Comparison of ENCODE assay signal across 17 cellular contexts in genomic region chr5:136309932-136310598, GRCh38. TPM values are rescaled to one million over a fixed set of nuclear protein-coding genes. Genes with fewer than 3 reads are reported as not detected.
A peak's percentile ranks its signal among the peaks of the same experiment; 100 is the strongest.
DNase-seq lines count a peak whose midpoint lies in the region; ATAC-seq and TF ChIP-seq lines count a peak whose summit lies in the region.
"Had no signal": no experiment of that assay in that cellular context is flagged by ENCODE, and none has a peak within 500 bp of the region (broad histone marks: within the 10 kb centered on the region; RNA-seq: fewer than 3 reads in every experiment).

No MANE protein-coding gene starts in this region.

- no peak overlapping the region for H3K27ac ChIP-seq in heart left ventricle
- no peak overlapping the region for H3K27ac ChIP-seq in mesendoderm (ENCODE audit: low read depth, low read length)

- no peak overlapping the region for H2BK5ac ChIP-seq in mesendoderm (ENCODE audit: low read length)

- no peaks in the 10 kb centered on the region for H3K79me2 ChIP-seq in mesendoderm (ENCODE audit: control insufficient read depth, insufficient read depth, low read length)

- H3K9ac ChIP-seq in mesendoderm (ENCODE audit: low read length) = no peak overlapping the region

- peak; percentile 25 for DNase-seq in GM12864 (ENCODE audit: low read depth)
- DNase-seq in heart left ventricle = no peak
- DNase-seq in NCI-H2107 treated with DMSO at 0.1 percent for 48 hours (lab: John Stamatoyannopoulos, UW; ENCODE audit: unreplicated experiment) = no peak
- DNase-seq in mesendoderm = no peak
- DNase-seq in NOMO-1 treated with dmso at 0.1 percent for 144 hours (lab: John Stamatoyannopoulos, UW; ENCODE audit: unreplicated experiment) = no peak
- DNase-seq: activated CD4-positive, alpha-beta T cell treated with anti-CD3 and anti-CD28 coated beads for 36 hours; activated naive CD8-positive, alpha-beta T cell treated with anti-CD3 and anti-CD28 coated beads for 36 hours; GDM1; NCI-H2029; SHP77 treated with DMSO at 0.1 percent for 48 hours had no signal

- H3K4me3 ChIP-seq in GM12864 (ENCODE audit: low read depth, low read length) = no peak overlapping the region
- no peak overlapping the region for H3K4me3 ChIP-seq in heart left ventricle
- H3K4me3 ChIP-seq in mesendoderm (ENCODE audit: low read length) = no peak overlapping the region
- H3K4me3 ChIP-seq: lung had no signal

- no peaks in the 10 kb centered on the region for H3K9me3 ChIP-seq in heart left ventricle

- H3K56ac ChIP-seq in mesendoderm (ENCODE audit: low read length) = no peak overlapping the region

- H3K27me3 ChIP-seq in heart left ventricle = peaks cover 0 to 26% (median 4%) of the 10 kb centered on the region in 9 donors
- no peaks in the 10 kb centered on the region for H3K27me3 ChIP-seq in mesendoderm (ENCODE audit: insufficient read depth, low read length, poor library complexity)

- H4K8ac ChIP-seq in mesendoderm (ENCODE audit: low read depth, low read length) = no peak overlapping the region

- H3K4ac ChIP-seq in mesendoderm (ENCODE audit: low read depth, low read length) = no peak overlapping the region

- no peak for TF ChIP-seq POLR2A in heart left ventricle (IDR thresholded peaks at IDR 0.05)

- H3K36me3 ChIP-seq in heart left ventricle (no peaks in the 10 kb centered on the region), mesendoderm (ENCODE audit: control insufficient read depth, insufficient read depth, low read length) (no peaks in the 10 kb centered on the region)

- H3K4me1 ChIP-seq in heart left ventricle (no peaks in the 10 kb centered on the region), mesendoderm (ENCODE audit: control insufficient read depth, low read depth, low read length) (no peaks in the 10 kb centered on the region)

- TF ChIP-seq CTCF in GM12864 (IDR thresholded peaks at IDR 0.05; ENCODE audit: low read depth, low read length, missing control alignments) = no peak
- TF ChIP-seq CTCF in heart left ventricle (IDR thresholded peaks at IDR 0.05) = no peak

- no peak overlapping the region for H3K4me2 ChIP-seq in mesendoderm (ENCODE audit: low read length)

- intact Hi-C loops in heart left ventricle (cut with DNase I) = no loop called here

- no peak overlapping the region for H3K18ac ChIP-seq in mesendoderm (ENCODE audit: low read length)

- H4K5ac ChIP-seq in mesendoderm (ENCODE audit: low read length) = no peak overlapping the region

- no peaks in the 10 kb centered on the region for H3K79me1 ChIP-seq in mesendoderm (ENCODE audit: low read length)

- H2BK15ac ChIP-seq in mesendoderm (replicated peaks; ENCODE audit: low read depth) = no peak overlapping the region

- 58 to 67% (median 63%) methylated on average over 2 of the region's 2 CpGs for WGBS in heart left ventricle, 4 donors
- WGBS in mesendoderm (ENCODE audit: extremely low coverage, insufficient coverage, low lambda C conversion rate) = no CpG with 5 or more reads among the region's 2 CpGs

- H2AK5ac ChIP-seq in mesendoderm (ENCODE audit: low read length) = no peak overlapping the region

- ATAC-seq in GM19328 (IDR thresholded peaks at IDR 0.05; ENCODE audit: unreplicated experiment) = peak; percentile 97
- peak; percentile 97 for ATAC-seq in HG02759 (IDR thresholded peaks at IDR 0.05; ENCODE audit: unreplicated experiment)
- peak; percentile 97 for ATAC-seq in HG03460 (IDR thresholded peaks at IDR 0.05; ENCODE audit: unreplicated experiment)
- no peak for ATAC-seq in heart left ventricle
- ATAC-seq: activated CD4-positive, alpha-beta T cell treated with anti-CD3 and anti-CD28 coated beads for 36 hours had no signal

- no peak overlapping the region for H3K23ac ChIP-seq in mesendoderm (ENCODE audit: low read length)

- H2BK120ac ChIP-seq in mesendoderm (ENCODE audit: low read depth, low read length) = no peak overlapping the region

RNA-seq across cellular contexts. Expression of gene TRPC7, which starts 55.3 kb away (rescaled TPM):
- total RNA-seq in heart left ventricle = not detected
- polyA plus RNA-seq in heart left ventricle = not detected
- 0.08 TPM for polyA plus RNA-seq in mesendoderm (2013, experiment 1 of 2)
- polyA plus RNA-seq in mesendoderm (2013, experiment 2 of 2) = 0.11 TPM
- total RNA-seq: activated CD4-positive, alpha-beta T cell treated with anti-CD3 and anti-CD28 coated beads for 36 hours; activated naive CD8-positive, alpha-beta T cell treated with anti-CD3 and anti-CD28 coated beads for 36 hours; dermis microvascular lymphatic vessel endothelial cell; lung; pulmonary artery endothelial cell had no signal
- polyA plus RNA-seq: AG04450, lung had no signal

Comparison
In these comparisons a context has a peak if more than half of its experiments do, and no peak if none do; other contexts are left out.
1. ATAC-seq: peak in GM19328 (single experiment), HG02759 (single experiment) and HG03460 (single experiment); none in heart left ventricle (0 of 4).